ENCODE assay signal across 1 cellular context in the genomic region with DNA sequence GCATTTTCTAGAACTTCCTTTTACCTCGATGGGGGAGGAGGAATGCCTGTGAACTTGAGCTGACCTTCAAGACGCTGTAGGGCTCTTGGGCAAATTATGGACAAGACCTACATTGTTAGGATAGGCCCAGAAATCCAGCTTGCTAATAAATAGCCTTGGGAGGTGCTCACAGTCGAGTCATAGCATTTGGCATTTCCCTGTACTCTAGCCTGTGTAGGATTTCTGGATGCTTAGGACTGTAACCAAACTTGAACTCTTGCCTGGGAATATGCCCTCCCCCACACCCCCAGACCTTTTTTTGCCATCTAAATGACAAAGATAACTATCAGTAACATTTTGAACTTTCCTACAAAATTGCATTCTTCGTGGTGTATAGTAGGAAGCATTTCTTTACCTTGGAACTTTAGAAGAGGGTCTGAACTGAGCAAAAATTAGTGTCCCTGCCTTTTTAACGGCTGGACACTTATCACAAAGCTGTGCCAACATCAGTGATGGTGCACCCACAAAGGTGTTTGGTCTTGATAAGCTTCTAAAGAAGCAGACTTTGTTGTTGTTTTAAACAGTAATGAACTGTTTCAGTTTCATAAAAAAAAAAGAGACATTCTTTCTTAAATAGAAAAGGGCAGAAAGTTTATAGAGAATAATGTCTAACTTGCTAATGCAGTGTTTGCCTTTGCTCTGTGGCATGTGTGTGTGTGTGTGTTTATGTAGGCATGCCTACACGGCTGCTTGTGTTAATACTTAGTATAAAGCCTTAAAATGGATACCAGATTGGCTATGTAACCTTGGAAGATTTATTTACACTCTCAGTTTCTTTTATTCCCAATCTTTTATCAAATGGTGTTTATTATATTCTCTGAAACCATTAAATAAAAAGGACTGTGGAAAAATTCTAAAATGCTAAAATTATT.
TF ChIP-seq lines count a peak whose summit lies in the region.

No MANE protein-coding gene starts in this region.

TF ChIP-seq in K562, 482 proteins besides CTCF, POLR2A, EP300 and RAD21 (continued from another document and continues in another):
- TF ChIP-seq, protein P1, sequence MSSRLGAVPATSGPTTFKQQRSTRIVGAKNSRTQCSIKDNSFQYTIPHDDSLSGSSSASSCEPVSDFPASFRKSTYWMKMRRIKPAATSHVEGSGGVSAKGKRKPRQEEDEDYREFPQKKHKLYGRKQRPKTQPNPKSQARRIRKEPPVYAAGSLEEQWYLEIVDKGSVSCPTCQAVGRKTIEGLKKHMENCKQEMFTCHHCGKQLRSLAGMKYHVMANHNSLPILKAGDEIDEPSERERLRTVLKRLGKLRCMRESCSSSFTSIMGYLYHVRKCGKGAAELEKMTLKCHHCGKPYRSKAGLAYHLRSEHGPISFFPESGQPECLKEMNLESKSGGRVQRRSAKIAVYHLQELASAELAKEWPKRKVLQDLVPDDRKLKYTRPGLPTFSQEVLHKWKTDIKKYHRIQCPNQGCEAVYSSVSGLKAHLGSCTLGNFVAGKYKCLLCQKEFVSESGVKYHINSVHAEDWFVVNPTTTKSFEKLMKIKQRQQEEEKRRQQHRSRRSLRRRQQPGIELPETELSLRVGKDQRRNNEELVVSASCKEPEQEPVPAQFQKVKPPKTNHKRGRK (tag; IDR thresholded peaks at IDR 0.05): no peak
- TF ChIP-seq, protein P2, sequence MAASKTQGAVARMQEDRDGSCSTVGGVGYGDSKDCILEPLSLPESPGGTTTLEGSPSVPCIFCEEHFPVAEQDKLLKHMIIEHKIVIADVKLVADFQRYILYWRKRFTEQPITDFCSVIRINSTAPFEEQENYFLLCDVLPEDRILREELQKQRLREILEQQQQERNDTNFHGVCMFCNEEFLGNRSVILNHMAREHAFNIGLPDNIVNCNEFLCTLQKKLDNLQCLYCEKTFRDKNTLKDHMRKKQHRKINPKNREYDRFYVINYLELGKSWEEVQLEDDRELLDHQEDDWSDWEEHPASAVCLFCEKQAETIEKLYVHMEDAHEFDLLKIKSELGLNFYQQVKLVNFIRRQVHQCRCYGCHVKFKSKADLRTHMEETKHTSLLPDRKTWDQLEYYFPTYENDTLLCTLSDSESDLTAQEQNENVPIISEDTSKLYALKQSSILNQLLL (CRISPR knock-in tag; IDR thresholded peaks at IDR 0.05; ENCODE audit: borderline replicate concordance): no peak
- TF ChIP-seq, protein P3, sequence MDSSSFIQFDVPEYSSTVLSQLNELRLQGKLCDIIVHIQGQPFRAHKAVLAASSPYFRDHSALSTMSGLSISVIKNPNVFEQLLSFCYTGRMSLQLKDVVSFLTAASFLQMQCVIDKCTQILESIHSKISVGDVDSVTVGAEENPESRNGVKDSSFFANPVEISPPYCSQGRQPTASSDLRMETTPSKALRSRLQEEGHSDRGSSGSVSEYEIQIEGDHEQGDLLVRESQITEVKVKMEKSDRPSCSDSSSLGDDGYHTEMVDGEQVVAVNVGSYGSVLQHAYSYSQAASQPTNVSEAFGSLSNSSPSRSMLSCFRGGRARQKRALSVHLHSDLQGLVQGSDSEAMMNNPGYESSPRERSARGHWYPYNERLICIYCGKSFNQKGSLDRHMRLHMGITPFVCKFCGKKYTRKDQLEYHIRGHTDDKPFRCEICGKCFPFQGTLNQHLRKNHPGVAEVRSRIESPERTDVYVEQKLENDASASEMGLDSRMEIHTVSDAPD (CRISPR knock-in tag; IDR thresholded peaks at IDR 0.05): no peak
- TF ChIP-seq RBBP5 (IDR thresholded peaks at IDR 0.05; ENCODE audit: borderline replicate concordance, insufficient read depth, low read length, poor library complexity, severe bottlenecking) (peak; percentile 56), THRAP3 (IDR thresholded peaks at IDR 0.05; ENCODE audit: borderline replicate concordance) (no peak), TAF7 (tag; IDR thresholded peaks at IDR 0.05) (no peak), HMG20B (CRISPR knock-in tag; IDR thresholded peaks at IDR 0.05) (no peak), ZNF212 (CRISPR knock-in tag; IDR thresholded peaks at IDR 0.05) (no peak), PHTF2 (CRISPR knock-in tag; IDR thresholded peaks at IDR 0.05) (no peak), XRCC4 (IDR thresholded peaks at IDR 0.05; ENCODE audit: extremely low read depth, insufficient read depth, insufficient read length) (no peak), ZNF41 (CRISPR knock-in tag; conservative IDR thresholded peaks at IDR 0.05) (no peak), EP400 (IDR thresholded peaks at IDR 0.05) (0 out of 2 replicates have a peak, but pooled peaks have one; percentile 24), RB1 (IDR thresholded peaks at IDR 0.05; ENCODE audit: low read depth) (0 out of 2 replicates have a peak, but pooled peaks have one; percentile 20), ZFPM2 (CRISPR knock-in tag; IDR thresholded peaks at IDR 0.05) (no peak), FOXK1 (CRISPR knock-in tag; IDR thresholded peaks at IDR 0.05; ENCODE audit: borderline replicate concordance) (no peak), EZH2 (IDR thresholded peaks at IDR 0.05; ENCODE audit: borderline replicate concordance, low read depth, low read length) (no peak), FOXM1 (IDR thresholded peaks at IDR 0.05; ENCODE audit: low read depth) (peak; percentile 83), FOXM1 (CRISPR knock-in tag; IDR thresholded peaks at IDR 0.05; ENCODE audit: low read depth) (no peak), ZNF830 (CRISPR knock-in tag; IDR thresholded peaks at IDR 0.05) (no peak), SAFB2 (IDR thresholded peaks at IDR 0.05; ENCODE audit: borderline replicate concordance, low read depth, low read length, severe bottlenecking) (no peak), NFATC3 (IDR thresholded peaks at IDR 0.05) (no peak), HSF4 (CRISPR knock-in tag; IDR thresholded peaks at IDR 0.05; ENCODE audit: borderline replicate concordance) (no peak)
- TF ChIP-seq, protein P4, sequence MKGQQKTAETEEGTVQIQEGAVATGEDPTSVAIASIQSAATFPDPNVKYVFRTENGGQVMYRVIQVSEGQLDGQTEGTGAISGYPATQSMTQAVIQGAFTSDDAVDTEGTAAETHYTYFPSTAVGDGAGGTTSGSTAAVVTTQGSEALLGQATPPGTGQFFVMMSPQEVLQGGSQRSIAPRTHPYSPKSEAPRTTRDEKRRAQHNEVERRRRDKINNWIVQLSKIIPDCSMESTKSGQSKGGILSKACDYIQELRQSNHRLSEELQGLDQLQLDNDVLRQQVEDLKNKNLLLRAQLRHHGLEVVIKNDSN (CRISPR knock-in tag; IDR thresholded peaks at IDR 0.05): no peak
- TF ChIP-seq, protein P5, sequence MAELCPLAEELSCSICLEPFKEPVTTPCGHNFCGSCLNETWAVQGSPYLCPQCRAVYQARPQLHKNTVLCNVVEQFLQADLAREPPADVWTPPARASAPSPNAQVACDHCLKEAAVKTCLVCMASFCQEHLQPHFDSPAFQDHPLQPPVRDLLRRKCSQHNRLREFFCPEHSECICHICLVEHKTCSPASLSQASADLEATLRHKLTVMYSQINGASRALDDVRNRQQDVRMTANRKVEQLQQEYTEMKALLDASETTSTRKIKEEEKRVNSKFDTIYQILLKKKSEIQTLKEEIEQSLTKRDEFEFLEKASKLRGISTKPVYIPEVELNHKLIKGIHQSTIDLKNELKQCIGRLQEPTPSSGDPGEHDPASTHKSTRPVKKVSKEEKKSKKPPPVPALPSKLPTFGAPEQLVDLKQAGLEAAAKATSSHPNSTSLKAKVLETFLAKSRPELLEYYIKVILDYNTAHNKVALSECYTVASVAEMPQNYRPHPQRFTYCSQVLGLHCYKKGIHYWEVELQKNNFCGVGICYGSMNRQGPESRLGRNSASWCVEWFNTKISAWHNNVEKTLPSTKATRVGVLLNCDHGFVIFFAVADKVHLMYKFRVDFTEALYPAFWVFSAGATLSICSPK (IDR thresholded peaks at IDR 0.05; ENCODE audit: borderline replicate concordance): no peak
- TF ChIP-seq, protein P6, sequence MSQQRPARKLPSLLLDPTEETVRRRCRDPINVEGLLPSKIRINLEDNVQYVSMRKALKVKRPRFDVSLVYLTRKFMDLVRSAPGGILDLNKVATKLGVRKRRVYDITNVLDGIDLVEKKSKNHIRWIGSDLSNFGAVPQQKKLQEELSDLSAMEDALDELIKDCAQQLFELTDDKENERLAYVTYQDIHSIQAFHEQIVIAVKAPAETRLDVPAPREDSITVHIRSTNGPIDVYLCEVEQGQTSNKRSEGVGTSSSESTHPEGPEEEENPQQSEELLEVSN (IDR thresholded peaks at IDR 0.05; ENCODE audit: borderline replicate concordance in 1 of 2, extremely low read depth in 1 of 2, insufficient read depth in 1 of 2, insufficient read length in 1 of 2, low read depth in 1 of 2, low read length in 1 of 2, poor library complexity in 1 of 2, severe bottlenecking in 1 of 2): no peak
- TF ChIP-seq, protein P7, sequence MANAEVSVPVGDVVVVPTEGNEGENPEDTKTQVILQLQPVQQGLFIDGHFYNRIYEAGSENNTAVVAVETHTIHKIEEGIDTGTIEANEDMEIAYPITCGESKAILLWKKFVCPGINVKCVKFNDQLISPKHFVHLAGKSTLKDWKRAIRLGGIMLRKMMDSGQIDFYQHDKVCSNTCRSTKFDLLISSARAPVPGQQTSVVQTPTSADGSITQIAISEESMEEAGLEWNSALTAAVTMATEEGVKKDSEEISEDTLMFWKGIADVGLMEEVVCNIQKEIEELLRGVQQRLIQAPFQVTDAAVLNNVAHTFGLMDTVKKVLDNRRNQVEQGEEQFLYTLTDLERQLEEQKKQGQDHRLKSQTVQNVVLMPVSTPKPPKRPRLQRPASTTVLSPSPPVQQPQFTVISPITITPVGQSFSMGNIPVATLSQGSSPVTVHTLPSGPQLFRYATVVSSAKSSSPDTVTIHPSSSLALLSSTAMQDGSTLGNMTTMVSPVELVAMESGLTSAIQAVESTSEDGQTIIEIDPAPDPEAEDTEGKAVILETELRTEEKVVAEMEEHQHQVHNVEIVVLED (CRISPR knock-in tag; IDR thresholded peaks at IDR 0.05): no peak
- TF ChIP-seq, protein P8, sequence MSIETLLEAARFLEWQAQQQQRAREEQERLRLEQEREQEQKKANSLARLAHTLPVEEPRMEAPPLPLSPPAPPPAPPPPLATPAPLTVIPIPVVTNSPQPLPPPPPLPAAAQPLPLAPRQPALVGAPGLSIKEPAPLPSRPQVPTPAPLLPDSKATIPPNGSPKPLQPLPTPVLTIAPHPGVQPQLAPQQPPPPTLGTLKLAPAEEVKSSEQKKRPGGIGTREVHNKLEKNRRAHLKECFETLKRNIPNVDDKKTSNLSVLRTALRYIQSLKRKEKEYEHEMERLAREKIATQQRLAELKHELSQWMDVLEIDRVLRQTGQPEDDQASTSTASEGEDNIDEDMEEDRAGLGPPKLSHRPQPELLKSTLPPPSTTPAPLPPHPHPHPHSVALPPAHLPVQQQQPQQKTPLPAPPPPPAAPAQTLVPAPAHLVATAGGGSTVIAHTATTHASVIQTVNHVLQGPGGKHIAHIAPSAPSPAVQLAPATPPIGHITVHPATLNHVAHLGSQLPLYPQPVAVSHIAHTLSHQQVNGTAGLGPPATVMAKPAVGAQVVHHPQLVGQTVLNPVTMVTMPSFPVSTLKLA (conservative IDR thresholded peaks at IDR 0.05): peak in 1 of 2 experiments; percentile 36; a peak in 1 of 4 replicates
- TF ChIP-seq, protein P9, sequence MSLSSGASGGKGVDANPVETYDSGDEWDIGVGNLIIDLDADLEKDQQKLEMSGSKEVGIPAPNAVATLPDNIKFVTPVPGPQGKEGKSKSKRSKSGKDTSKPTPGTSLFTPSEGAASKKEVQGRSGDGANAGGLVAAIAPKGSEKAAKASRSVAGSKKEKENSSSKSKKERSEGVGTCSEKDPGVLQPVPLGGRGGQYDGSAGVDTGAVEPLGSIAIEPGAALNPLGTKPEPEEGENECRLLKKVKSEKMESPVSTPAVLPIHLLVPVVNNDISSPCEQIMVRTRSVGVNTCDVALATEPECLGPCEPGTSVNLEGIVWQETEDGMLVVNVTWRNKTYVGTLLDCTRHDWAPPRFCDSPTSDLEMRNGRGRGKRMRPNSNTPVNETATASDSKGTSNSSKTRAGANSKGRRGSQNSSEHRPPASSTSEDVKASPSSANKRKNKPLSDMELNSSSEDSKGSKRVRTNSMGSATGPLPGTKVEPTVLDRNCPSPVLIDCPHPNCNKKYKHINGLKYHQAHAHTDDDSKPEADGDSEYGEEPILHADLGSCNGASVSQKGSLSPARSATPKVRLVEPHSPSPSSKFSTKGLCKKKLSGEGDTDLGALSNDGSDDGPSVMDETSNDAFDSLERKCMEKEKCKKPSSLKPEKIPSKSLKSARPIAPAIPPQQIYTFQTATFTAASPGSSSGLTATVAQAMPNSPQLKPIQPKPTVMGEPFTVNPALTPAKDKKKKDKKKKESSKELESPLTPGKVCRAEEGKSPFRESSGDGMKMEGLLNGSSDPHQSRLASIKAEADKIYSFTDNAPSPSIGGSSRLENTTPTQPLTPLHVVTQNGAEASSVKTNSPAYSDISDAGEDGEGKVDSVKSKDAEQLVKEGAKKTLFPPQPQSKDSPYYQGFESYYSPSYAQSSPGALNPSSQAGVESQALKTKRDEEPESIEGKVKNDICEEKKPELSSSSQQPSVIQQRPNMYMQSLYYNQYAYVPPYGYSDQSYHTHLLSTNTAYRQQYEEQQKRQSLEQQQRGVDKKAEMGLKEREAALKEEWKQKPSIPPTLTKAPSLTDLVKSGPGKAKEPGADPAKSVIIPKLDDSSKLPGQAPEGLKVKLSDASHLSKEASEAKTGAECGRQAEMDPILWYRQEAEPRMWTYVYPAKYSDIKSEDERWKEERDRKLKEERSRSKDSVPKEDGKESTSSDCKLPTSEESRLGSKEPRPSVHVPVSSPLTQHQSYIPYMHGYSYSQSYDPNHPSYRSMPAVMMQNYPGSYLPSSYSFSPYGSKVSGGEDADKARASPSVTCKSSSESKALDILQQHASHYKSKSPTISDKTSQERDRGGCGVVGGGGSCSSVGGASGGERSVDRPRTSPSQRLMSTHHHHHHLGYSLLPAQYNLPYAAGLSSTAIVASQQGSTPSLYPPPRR (CRISPR knock-in tag; IDR thresholded peaks at IDR 0.05; ENCODE audit: borderline replicate concordance): no peak
- TF ChIP-seq, protein P10, sequence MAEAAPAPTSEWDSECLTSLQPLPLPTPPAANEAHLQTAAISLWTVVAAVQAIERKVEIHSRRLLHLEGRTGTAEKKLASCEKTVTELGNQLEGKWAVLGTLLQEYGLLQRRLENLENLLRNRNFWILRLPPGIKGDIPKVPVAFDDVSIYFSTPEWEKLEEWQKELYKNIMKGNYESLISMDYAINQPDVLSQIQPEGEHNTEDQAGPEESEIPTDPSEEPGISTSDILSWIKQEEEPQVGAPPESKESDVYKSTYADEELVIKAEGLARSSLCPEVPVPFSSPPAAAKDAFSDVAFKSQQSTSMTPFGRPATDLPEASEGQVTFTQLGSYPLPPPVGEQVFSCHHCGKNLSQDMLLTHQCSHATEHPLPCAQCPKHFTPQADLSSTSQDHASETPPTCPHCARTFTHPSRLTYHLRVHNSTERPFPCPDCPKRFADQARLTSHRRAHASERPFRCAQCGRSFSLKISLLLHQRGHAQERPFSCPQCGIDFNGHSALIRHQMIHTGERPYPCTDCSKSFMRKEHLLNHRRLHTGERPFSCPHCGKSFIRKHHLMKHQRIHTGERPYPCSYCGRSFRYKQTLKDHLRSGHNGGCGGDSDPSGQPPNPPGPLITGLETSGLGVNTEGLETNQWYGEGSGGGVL (CRISPR knock-in tag; IDR thresholded peaks at IDR 0.05): no peak
